In genomic region chr3:72270072-72270611, GRCh38 we compare ENCODE assay signal across 8 cellular contexts.
DNase-seq lines count a peak whose midpoint lies in the region; ATAC-seq, FAIRE-seq and TF ChIP-seq lines count a peak whose summit lies in the region.

No MANE protein-coding gene starts in this region.

- H3K27ac Mint-ChIP-seq in activated CD4-positive, alpha-beta T cell treated with anti-CD3 and anti-CD28 coated beads, Interleukin-2, amount 10 ng/mL, durations not matched to agents 7 days and 5 days: peak overlapping the region; percentile 55

- ATAC-seq in pancreas: peak; percentile 92 to 93 (median 92)
- ATAC-seq in HG02981 (IDR thresholded peaks at IDR 0.05; ENCODE audit: unreplicated experiment): no peak

- CTCF ChIA-PET in activated CD4-positive, alpha-beta T cell treated with anti-CD3 and anti-CD28 coated beads, Interleukin-2, amount 10 ng/mL, durations not matched to agents 7 days and 5 days (lab: Charles Lee): interaction anchor here (1.9 to 3.4 kb wide), 2 partner anchors 11 to 13 kb away, joined by 10 to 11 read pairs; no protein-coding TSS in a partner anchor

- no peak for DNase-seq in activated CD4-positive, alpha-beta T cell treated with anti-CD3 and anti-CD28 coated beads, Interleukin-2, amount 10 ng/mL, durations not matched to agents 7 days and 5 days
- DNase-seq in activated CD4-positive, alpha-beta T cell treated with anti-CD3 and anti-CD28 coated beads for 4 hours: no peak
- DNase-seq in SJSA1 (ENCODE audit: low read depth in 1 of 2, low spot score in 2 of 2) (peak; percentile 74 to 81), esophagus squamous epithelium (lab: John Stamatoyannopoulos, UW) (peak; percentile 34), pancreas (peak in 5 of 6 donors; percentile 71 to 88 (median 80)), DMS153 treated with DMSO at 0.1 percent for 48 hours (lab: John Stamatoyannopoulos, UW; ENCODE audit: unreplicated experiment) (no peak)
- no peak for DNase-seq in activated CD8-positive, alpha-beta memory T cell treated with anti-CD3 and anti-CD28 coated beads, Interleukin-2, amount 50 U/mL, for 48 hours

- intact Hi-C loops in esophagus squamous epithelium (cut with DNase I): no loop called here
- intact Hi-C loops in pancreas (cut with DNase I): no loop called here

- H3K27ac ChIP-seq in SJSA1: peak overlapping the region; percentile 42
- peak overlapping the region; percentile 4 to 67 (median 60) for H3K27ac ChIP-seq in esophagus squamous epithelium
- H3K27ac ChIP-seq in pancreas: peak overlapping the region in 1 of 4 donors; percentile 33

- no peaks in the 10 kb centered on the region for H3K27me3 Mint-ChIP-seq in activated CD4-positive, alpha-beta T cell treated with anti-CD3 and anti-CD28 coated beads, Interleukin-2, amount 10 ng/mL, durations not matched to agents 7 days and 5 days

- H3K27me3 ChIP-seq in SJSA1 (replicated peaks): no peaks in the 10 kb centered on the region
- H3K27me3 ChIP-seq in esophagus squamous epithelium: no peaks in the 10 kb centered on the region
- no peaks in the 10 kb centered on the region for H3K27me3 ChIP-seq in pancreas

- H3K4me3 Mint-ChIP-seq in activated CD4-positive, alpha-beta T cell treated with anti-CD3 and anti-CD28 coated beads, Interleukin-2, amount 10 ng/mL, durations not matched to agents 7 days and 5 days: no peak overlapping the region

- POLR2A ChIA-PET in activated CD4-positive, alpha-beta T cell treated with anti-CD3 and anti-CD28 coated beads, Interleukin-2, amount 10 ng/mL, durations not matched to agents 7 days and 5 days (lab: Charles Lee): interaction anchor here (0.6 kb wide), 1 partner anchor 294 kb away, joined by 8 read pairs; no protein-coding TSS in a partner anchor

- peaks cover 47% of the 10 kb centered on the region for H3K4me1 ChIP-seq in SJSA1 (replicated peaks)
- H3K4me1 ChIP-seq in esophagus squamous epithelium: peaks cover 25 to 54% (median 42%) of the 10 kb centered on the region in 3 donors
- H3K4me1 ChIP-seq in pancreas: peaks cover 0 to 10% (median 3%) of the 10 kb centered on the region in 3 donors

- H3K4me3 ChIP-seq in SJSA1 (no peak overlapping the region), esophagus squamous epithelium (no peak overlapping the region), pancreas (no peak overlapping the region)

- H3K36me3 Mint-ChIP-seq in activated CD4-positive, alpha-beta T cell treated with anti-CD3 and anti-CD28 coated beads, Interleukin-2, amount 10 ng/mL, durations not matched to agents 7 days and 5 days (ENCODE audit: low read depth): no peaks in the 10 kb centered on the region

- TF ChIP-seq CTCF in esophagus squamous epithelium (IDR thresholded peaks at IDR 0.05): no peak
- no peak for TF ChIP-seq CTCF in pancreas (IDR thresholded peaks at IDR 0.05)

- H3K9me3 ChIP-seq in SJSA1 (replicated peaks) (no peaks in the 10 kb centered on the region), esophagus squamous epithelium (no peaks in the 10 kb centered on the region), pancreas (no peaks in the 10 kb centered on the region)

- WGBS in esophagus squamous epithelium, 2 donors: 14 to 25% methylated on average over 8 of the region's 8 CpGs
- WGBS in pancreas, 2 donors: 29 to 34% methylated on average over 8 of the region's 8 CpGs

- no peak for FAIRE-seq in pancreas (lab: Jason Lieb, UNC)

- H3K9me3 Mint-ChIP-seq in activated CD4-positive, alpha-beta T cell treated with anti-CD3 and anti-CD28 coated beads, Interleukin-2, amount 10 ng/mL, durations not matched to agents 7 days and 5 days: no peaks in the 10 kb centered on the region

- no peaks in the 10 kb centered on the region for H3K36me3 ChIP-seq in SJSA1
- H3K36me3 ChIP-seq in esophagus squamous epithelium: no peaks in the 10 kb centered on the region
- no peaks in the 10 kb centered on the region for H3K36me3 ChIP-seq in pancreas

- no peak for TF ChIP-seq POLR2A in esophagus squamous epithelium (IDR thresholded peaks at IDR 0.05)

- H3K4me1 Mint-ChIP-seq in activated CD4-positive, alpha-beta T cell treated with anti-CD3 and anti-CD28 coated beads, Interleukin-2, amount 10 ng/mL, durations not matched to agents 7 days and 5 days: peaks cover 75% of the 10 kb centered on the region

Comparison
In these comparisons a context has a peak if more than half of its experiments do, and no peak if none do; other contexts are left out.
1. DNase-seq: peak in SJSA1 (2 of 2), esophagus squamous epithelium (single experiment) and pancreas (5 of 6); none in activated CD4-positive, alpha-beta T cell treated with anti-CD3 and anti-CD28 coated beads, Interleukin-2, amount 10 ng/mL, durations not matched to agents 7 days and 5 days (single experiment), activated CD4-positive, alpha-beta T cell treated with anti-CD3 and anti-CD28 coated beads for 4 hours (0 of 2), DMS153 treated with DMSO at 0.1 percent for 48 hours (single experiment) and activated CD8-positive, alpha-beta memory T cell treated with anti-CD3 and anti-CD28 coated beads, Interleukin-2, amount 50 U/mL, for 48 hours (single experiment).